ENCODE assay signal across 9 cellular contexts in genomic region chr3:5019411-5020261, GRCh38. TPM values are rescaled to one million over a fixed set of nuclear protein-coding genes. Genes with fewer than 3 reads are reported as not detected.
DNase-seq lines count a peak whose midpoint lies in the region; ATAC-seq and TF ChIP-seq lines count a peak whose summit lies in the region.
"Had no signal": no experiment of that assay in that cellular context is flagged by ENCODE, and none has a peak within 500 bp of the region (broad histone marks: within the 10 kb centered on the region; RNA-seq: fewer than 3 reads in every experiment).

No MANE protein-coding gene starts in this region.

- no peak overlapping the region for H3K4me3 ChIP-seq in Peyer's patch
- H3K4me3 ChIP-seq: adrenal gland had no signal

- TF ChIP-seq POLR2A in Peyer's patch (IDR thresholded peaks at IDR 0.05) = no peak

- TF ChIP-seq CTCF in Peyer's patch (IDR thresholded peaks at IDR 0.05) = no peak

- no peaks in the 10 kb centered on the region for H3K27me3 ChIP-seq in Peyer's patch
- H3K27me3 ChIP-seq: adrenal gland had no signal

- intact Hi-C loops in head of caudate nucleus (cut with DNase I) = no loop called here

- ATAC-seq in HG03045 (IDR thresholded peaks at IDR 0.05; ENCODE audit: unreplicated experiment) = no peak

- H3K9me3 ChIP-seq in Peyer's patch = no peaks in the 10 kb centered on the region
- H3K9me3 ChIP-seq: adrenal gland had no signal

- H3K4me1 ChIP-seq in Peyer's patch = peaks cover 0 to 33% (median 11%) of the 10 kb centered on the region in 4 donors

- peak in 2 of 3 donors; percentile 47 to 75 for DNase-seq in Peyer's patch
- peak; percentile 85 for DNase-seq in activated CD8-positive, alpha-beta memory T cell treated with anti-CD3 and anti-CD28 coated beads, Interleukin-2, amount 50 U/mL, for 48 hours
- peak; percentile 29 to 89 (median 70) for DNase-seq in head of caudate nucleus
- DNase-seq in stimulated activated CD8-positive, alpha-beta memory T cell treated with anti-CD3 and anti-CD28 coated beads, Interleukin-2, amount 100 ng/mL, for 48 hours (ENCODE audit: low read depth in 2 of 2) = peak; percentile 43 to 69
- no peak for DNase-seq in NCI-H226
- no peak for DNase-seq in NCI-H446 treated with DMSO at 0.1 percent for 48 hours (lab: John Stamatoyannopoulos, UW)
- no peak for DNase-seq in AG20443 (ENCODE audit: low spot score)
- DNase-seq: adrenal gland had no signal

- peak overlapping the region in 1 of 4 donors; percentile 5 for H3K27ac ChIP-seq in Peyer's patch
- H3K27ac ChIP-seq: adrenal gland had no signal

- H3K36me3 ChIP-seq in Peyer's patch = no peaks in the 10 kb centered on the region
- H3K36me3 ChIP-seq: adrenal gland had no signal

RNA-seq across cellular contexts. Expression of gene BHLHE40, which starts 40.4 kb away (rescaled TPM):
- total RNA-seq in Peyer's patch = 10 to 100 TPM; 20.3 to 78.4 (median 44.3) TPM

Comparison
In these comparisons a context has a peak if more than half of its experiments do, and no peak if none do; other contexts are left out.
1. DNase-seq: peak in Peyer's patch (2 of 3), activated CD8-positive, alpha-beta memory T cell treated with anti-CD3 and anti-CD28 coated beads, Interleukin-2, amount 50 U/mL, for 48 hours (single experiment), head of caudate nucleus (42 of 42) and stimulated activated CD8-positive, alpha-beta memory T cell treated with anti-CD3 and anti-CD28 coated beads, Interleukin-2, amount 100 ng/mL, for 48 hours (2 of 2); none in NCI-H226 (single experiment), NCI-H446 treated with DMSO at 0.1 percent for 48 hours (single experiment) and AG20443 (single experiment).